In the genomic region with DNA sequence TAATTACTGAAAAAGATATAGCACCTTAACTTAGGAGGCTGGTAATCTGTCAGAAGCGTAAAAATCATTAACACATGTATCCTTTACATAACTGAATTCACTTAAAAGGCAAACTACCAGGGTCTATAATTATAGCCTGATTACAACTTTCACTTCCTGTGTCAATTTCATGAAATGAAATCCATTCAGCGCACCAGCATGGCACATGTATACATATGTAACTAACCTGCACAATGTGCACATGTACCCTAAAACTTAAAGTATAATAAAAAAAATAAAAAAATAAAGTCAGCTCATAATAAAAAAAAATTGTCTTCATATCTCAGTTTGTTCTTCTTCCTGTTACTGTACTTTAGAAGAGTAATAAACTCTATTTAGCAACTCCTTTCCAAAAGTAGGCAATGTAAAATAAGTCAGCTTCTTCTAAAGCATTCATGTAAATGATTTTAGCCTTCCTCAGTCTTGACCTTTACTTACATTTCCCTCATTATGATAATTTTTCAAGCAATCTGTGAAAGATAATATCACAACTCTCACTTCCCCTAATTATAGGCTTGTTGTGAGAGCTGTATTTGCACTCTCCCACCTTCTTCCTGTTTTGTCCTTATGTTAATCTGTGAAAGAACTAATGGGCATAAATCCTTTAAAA, we compare ENCODE assay signal across 11 cellular contexts.
A peak's percentile ranks its signal among the peaks of the same experiment; 100 is the strongest.
DNase-seq lines count a peak whose midpoint lies in the region; ATAC-seq lines count a peak whose summit lies in the region.
"Had no signal": no experiment of that assay in that cellular context is flagged by ENCODE, and none has a peak within 500 bp of the region (broad histone marks: within the 10 kb centered on the region; RNA-seq: fewer than 3 reads in every experiment).

No MANE protein-coding gene starts in this region.

- ATAC-seq in GM19438 (IDR thresholded peaks at IDR 0.05; ENCODE audit: low read depth, unreplicated experiment), result peak; percentile 90
- peak; percentile 92 for ATAC-seq in HG03045 (IDR thresholded peaks at IDR 0.05; ENCODE audit: unreplicated experiment)

- DNase-seq in CD1c-positive myeloid dendritic cell (ENCODE audit: extremely low spot score), result peak; percentile 71
- DNase-seq in NCI-H69 (lab: John Stamatoyannopoulos, UW), result peak; percentile 73
- DNase-seq in NCI-H187 (lab: John Stamatoyannopoulos, UW), result no peak
- no peak for DNase-seq in putamen (ENCODE audit: low spot score)
- no peak for DNase-seq in activated CD4-positive, CD25-positive, alpha-beta regulatory T cell treated with anti-CD3 and anti-CD28 coated beads, Interleukin-2, amount 50 U/mL, for 72 hours
- DNase-seq in stimulated activated CD4-positive, alpha-beta T cell treated with anti-CD3 and anti-CD28 coated beads, Interleukin-2, amount 100 ng/mL, for 24 hours, result no peak
- DNase-seq: activated CD4-positive, alpha-beta T cell treated with anti-CD3 and anti-CD28 coated beads, Interleukin-2, amount 50 U/mL, for 48 hours; cerebellar nuclear complex; NCI-H524 had no signal

Comparison
In these comparisons a context has a peak if more than half of its experiments do, and no peak if none do; other contexts are left out.
1. DNase-seq: peak in CD1c-positive myeloid dendritic cell (single experiment) and NCI-H69 (single experiment); none in NCI-H187 (0 of 2), putamen (single experiment), activated CD4-positive, CD25-positive, alpha-beta regulatory T cell treated with anti-CD3 and anti-CD28 coated beads, Interleukin-2, amount 50 U/mL, for 72 hours (single experiment) and stimulated activated CD4-positive, alpha-beta T cell treated with anti-CD3 and anti-CD28 coated beads, Interleukin-2, amount 100 ng/mL, for 24 hours (0 of 2).